Comparison of ENCODE assay signal across 9 cellular contexts in the genomic region with DNA sequence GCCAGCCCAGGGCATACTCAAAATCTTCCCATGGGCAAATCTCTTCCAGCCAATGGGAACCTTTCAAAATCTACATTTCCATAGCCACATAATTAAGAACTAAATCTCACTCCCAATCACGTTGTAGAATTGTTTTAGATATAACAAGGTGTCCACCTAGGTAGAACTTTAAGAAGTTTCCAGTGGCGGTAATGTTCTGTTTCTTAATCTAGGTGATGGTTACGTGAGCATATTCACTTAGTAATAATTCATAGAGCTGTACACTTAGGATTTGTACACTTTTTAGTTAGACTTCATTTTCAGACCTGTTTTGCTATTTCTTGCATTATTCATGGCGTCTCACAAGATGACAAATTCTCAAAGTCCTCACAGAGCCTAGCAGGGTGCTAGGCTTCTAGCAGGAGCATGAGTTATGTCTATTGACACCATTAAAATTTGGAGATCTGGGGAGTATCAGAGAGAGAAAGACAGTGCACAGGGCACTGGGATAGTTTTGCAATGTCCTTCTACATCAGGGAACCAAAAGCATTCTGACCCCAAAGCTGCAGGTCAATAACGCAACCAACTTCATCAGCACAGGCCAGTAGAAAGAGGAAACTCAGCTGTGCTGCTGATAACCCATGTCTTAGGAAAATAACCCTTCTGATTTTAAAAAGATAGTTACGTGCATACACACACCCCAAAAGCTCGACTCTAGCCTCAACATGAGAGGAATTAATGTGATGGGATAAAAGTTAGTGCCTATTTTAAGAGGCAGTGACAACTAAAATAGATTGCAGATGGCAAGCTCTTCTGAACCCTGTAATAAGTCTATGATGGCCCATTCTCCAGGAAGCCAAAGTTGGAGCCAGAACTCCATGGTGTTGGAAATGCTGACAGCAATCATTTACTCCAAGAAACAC.
DNase-seq lines count a peak whose midpoint lies in the region; ATAC-seq and TF ChIP-seq lines count a peak whose summit lies in the region.
"Had no signal": no experiment of that assay in that cellular context is flagged by ENCODE, and none has a peak within 500 bp of the region (broad histone marks: within the 10 kb centered on the region; RNA-seq: fewer than 3 reads in every experiment).

No MANE protein-coding gene starts in this region.

- intact Hi-C loops in CD4-positive, alpha-beta T cell (cut with DNase I, micrococcal nuclease), result no loop called here
- intact Hi-C loops in posterior cingulate gyrus (cut with DNase I), result no loop called here

- peaks cover 11% of the 10 kb centered on the region for H3K4me1 ChIP-seq in osteoblast (ENCODE audit: insufficient read depth, low read length)

- H3K4me2 ChIP-seq in osteoblast (ENCODE audit: insufficient read depth, low read length), result no peak overlapping the region

- H3K36me3 Mint-ChIP-seq in CD4-positive, alpha-beta T cell (ENCODE audit: low read depth), result no peaks in the 10 kb centered on the region

- H3K4me3 Mint-ChIP-seq in CD4-positive, alpha-beta T cell, result no peak overlapping the region
- H3K4me3 Mint-ChIP-seq: activated naive CD4-positive, alpha-beta T cell treated with anti-CD3 and anti-CD28 coated beads for 36 hours had no signal

- CTCF ChIA-PET in CD4-positive, alpha-beta T cell (lab: Charles Lee), result no interaction called here

- DNase-seq in CD4-positive, alpha-beta T cell, result no peak
- DNase-seq in NOMO-1 treated with dmso at 0.1 percent for 144 hours (lab: John Stamatoyannopoulos, UW; ENCODE audit: unreplicated experiment) (peak; percentile 72), erythroblast (lab: John Stamatoyannopoulos, UW) (peak; percentile 76 to 80), osteoblast (ENCODE audit: insufficient read length, low spot score, missing footprints) (no peak), HT-29 (ENCODE audit: low spot score) (no peak), kidney glomerular epithelial cell (lab: John Stamatoyannopoulos, UW) (no peak), posterior cingulate gyrus (no peak)
- DNase-seq: activated naive CD4-positive, alpha-beta T cell treated with anti-CD3 and anti-CD28 coated beads for 36 hours had no signal

- no peaks in the 10 kb centered on the region for H3K79me2 ChIP-seq in osteoblast (ENCODE audit: insufficient read depth, low read length)

- no peak for ATAC-seq in CD4-positive, alpha-beta T cell (ENCODE audit: poor library complexity)
- no peak for ATAC-seq in HG03139 (IDR thresholded peaks at IDR 0.05; ENCODE audit: unreplicated experiment)

- no peaks in the 10 kb centered on the region for H3K27me3 ChIP-seq in CD4-positive, alpha-beta T cell (ENCODE audit: control insufficient read depth, insufficient read depth, low read length)
- no peaks in the 10 kb centered on the region for H3K27me3 ChIP-seq in osteoblast (ENCODE audit: insufficient read depth, low read length)

- POLR2A ChIA-PET in CD4-positive, alpha-beta T cell (lab: Charles Lee), result no interaction called here

- no peaks in the 10 kb centered on the region for H3K27me3 Mint-ChIP-seq in CD4-positive, alpha-beta T cell

- no peak overlapping the region for H2AFZ ChIP-seq in osteoblast (ENCODE audit: low read length)

- H4K20me1 ChIP-seq in osteoblast (ENCODE audit: insufficient read depth, low read length), result no peaks in the 10 kb centered on the region

- H3K4me3 ChIP-seq in osteoblast (ENCODE audit: insufficient read depth, low read length), result no peak overlapping the region

- TF ChIP-seq CTCF in CD4-positive, alpha-beta T cell (IDR thresholded peaks at IDR 0.05), result no peak
- no peak for TF ChIP-seq CTCF in osteoblast (IDR thresholded peaks at IDR 0.05; ENCODE audit: extremely low read depth, low read depth, low read length)

- no peak for TF ChIP-seq POLR2A in erythroblast (IDR thresholded peaks at IDR 0.05; ENCODE audit: low read length)

- H3K4me1 Mint-ChIP-seq in CD4-positive, alpha-beta T cell (ENCODE audit: low read depth), result peaks cover 57% of the 10 kb centered on the region

- no peaks in the 10 kb centered on the region for H3K9me3 Mint-ChIP-seq in CD4-positive, alpha-beta T cell

- peak overlapping the region; percentile 44 for H3K27ac Mint-ChIP-seq in CD4-positive, alpha-beta T cell
- H3K27ac Mint-ChIP-seq: activated naive CD4-positive, alpha-beta T cell treated with anti-CD3 and anti-CD28 coated beads for 36 hours had no signal

- no peaks in the 10 kb centered on the region for H3K9me3 ChIP-seq in CD4-positive, alpha-beta T cell (ENCODE audit: control insufficient read depth, low read length)
- no peaks in the 10 kb centered on the region for H3K9me3 ChIP-seq in osteoblast (ENCODE audit: low read depth, low read length)

- H3K27ac ChIP-seq in CD4-positive, alpha-beta T cell (ENCODE audit: low read depth, low read length), result no peak overlapping the region
- peak overlapping the region; percentile 34 for H3K27ac ChIP-seq in osteoblast (ENCODE audit: low read depth, low read length)

- H3K36me3 ChIP-seq in osteoblast (ENCODE audit: insufficient read depth, low read length), result no peaks in the 10 kb centered on the region

Comparison
In these comparisons a context has a peak if more than half of its experiments do, and no peak if none do; other contexts are left out.
1. DNase-seq: peak in NOMO-1 treated with dmso at 0.1 percent for 144 hours (single experiment) and erythroblast (2 of 2); none in CD4-positive, alpha-beta T cell (0 of 10), osteoblast (single experiment), HT-29 (single experiment), kidney glomerular epithelial cell (single experiment) and posterior cingulate gyrus (0 of 10).